In genomic region chr3:84666468-84666867, GRCh38 we compare ENCODE assay signal across 9 cellular contexts.
"Had no signal": no experiment of that assay in that cellular context is flagged by ENCODE, and none has a peak within 500 bp of the region (broad histone marks: within the 10 kb centered on the region; RNA-seq: fewer than 3 reads in every experiment).

No MANE protein-coding gene starts in this region.

- DNase-seq: GM23248, GOT3, H7, HFFc6, IMR-90 had no signal

- H3K4me3 ChIP-seq: GM23248, HAP-1, K562 had no signal

- H3K9me3 ChIP-seq: HAP-1 had no signal

- H3K36me3 ChIP-seq: HAP-1 had no signal

- ATAC-seq: HCT116, K562 had no signal

- H2AFZ ChIP-seq: GM23248 had no signal

- H3K27ac ChIP-seq: GM23248, HL-60 had no signal

- H3K9ac ChIP-seq: GM23248 had no signal
